Comparison of ENCODE assay signal across 2 cellular contexts in genomic region chr7:128908750-128909385, GRCh38.
TF ChIP-seq lines count a peak whose summit lies in the region.

No MANE protein-coding gene starts in this region.

TF ChIP-seq in SK-N-SH, 30 proteins besides CTCF, POLR2A, EP300 and RAD21 (continued from another document):
- TF ChIP-seq GABPA (IDR thresholded peaks at IDR 0.05; ENCODE audit: low read depth): no peak
- no peak for TF ChIP-seq GATA2 (CRISPR knock-in tag; IDR thresholded peaks at IDR 0.05)
- TF ChIP-seq ELF1 (IDR thresholded peaks at IDR 0.05): no peak
- no peak for TF ChIP-seq MXI1 (IDR thresholded peaks at IDR 0.05; ENCODE audit: low read depth, low read length)
- TF ChIP-seq EZH2phosphoT487 (IDR thresholded peaks at IDR 0.05; ENCODE audit: borderline replicate concordance, low read depth): no peak

TF ChIP-seq in SK-N-SH treated with all-trans-retinoic acid at 6 μM for 48 hours, 23 proteins besides CTCF, POLR2A, EP300 and RAD21 (continued from another document):
- TF ChIP-seq ZFP3 (CRISPR knock-in tag; IDR thresholded peaks at IDR 0.05) (no peak), ISL1 (CRISPR knock-in tag; IDR thresholded peaks at IDR 0.05) (no peak), GLIS3 (CRISPR knock-in tag; IDR thresholded peaks at IDR 0.05) (no peak), PPARA (CRISPR knock-in tag; IDR thresholded peaks at IDR 0.05; ENCODE audit: borderline replicate concordance) (no peak), PATZ1 (CRISPR knock-in tag; IDR thresholded peaks at IDR 0.05; ENCODE audit: borderline replicate concordance) (no peak)
